In genomic region chr2:19504400-19505198, GRCh38 we compare ENCODE assay signal across 1 cellular context.
TF ChIP-seq lines count a peak whose summit lies in the region.

No MANE protein-coding gene starts in this region.

TF ChIP-seq in HepG2, 621 proteins besides CTCF, POLR2A, EP300 and RAD21 (continued from another document and continues in another):
- peak; percentile 58; the same call in 1 of the 2 replicates for TF ChIP-seq ZNF34 (CRISPR knock-in tag; IDR thresholded peaks at IDR 0.05; ENCODE audit: borderline replicate concordance)
- TF ChIP-seq TEF (CRISPR knock-in tag; IDR thresholded peaks at IDR 0.05): no peak
- TF ChIP-seq MBNL3 (CRISPR knock-in tag; conservative IDR thresholded peaks at IDR 0.05): no peak
- TF ChIP-seq TMF1 (CRISPR knock-in tag; IDR thresholded peaks at IDR 0.05; ENCODE audit: low read depth): no peak
- TF ChIP-seq RFX5 (IDR thresholded peaks at IDR 0.05; ENCODE audit: low read depth, low read length): no peak
- no peak for TF ChIP-seq ZNF253 (CRISPR knock-in tag; IDR thresholded peaks at IDR 0.05; ENCODE audit: borderline replicate concordance)
- TF ChIP-seq CEBPG (CRISPR knock-in tag; IDR thresholded peaks at IDR 0.05): peak; percentile 8; the same call in 1 of the 2 replicates
- no peak for TF ChIP-seq RBM39 (IDR thresholded peaks at IDR 0.05; ENCODE audit: low read depth, low read length, poor library complexity, severe bottlenecking)
- peak; percentile 98 for TF ChIP-seq HNF1B (CRISPR knock-in tag; IDR thresholded peaks at IDR 0.05)
- TF ChIP-seq NR2F1 (CRISPR knock-in tag; IDR thresholded peaks at IDR 0.05): peak; percentile 40 to 52; a peak in 2 of 4 replicates
- no peak for TF ChIP-seq ZNF17 (CRISPR knock-in tag; IDR thresholded peaks at IDR 0.05)
- no peak for TF ChIP-seq ZFYVE20 (CRISPR knock-in tag; IDR thresholded peaks at IDR 0.05; ENCODE audit: borderline replicate concordance, low read depth)
- TF ChIP-seq ZNF547 (CRISPR knock-in tag; IDR thresholded peaks at IDR 0.05): no peak
- no peak for TF ChIP-seq CHD2 (IDR thresholded peaks at IDR 0.05; ENCODE audit: low read depth, low read length)
- TF ChIP-seq NR3C1 (CRISPR knock-in tag; IDR thresholded peaks at IDR 0.05): no peak
- TF ChIP-seq ZNF703 (CRISPR knock-in tag; IDR thresholded peaks at IDR 0.05; ENCODE audit: borderline replicate concordance): no peak
- TF ChIP-seq RFXAP (CRISPR knock-in tag; IDR thresholded peaks at IDR 0.05; ENCODE audit: borderline replicate concordance): no peak
- no peak for TF ChIP-seq CC2D1A (CRISPR knock-in tag; IDR thresholded peaks at IDR 0.05)
- no peak for TF ChIP-seq KLF6 (CRISPR knock-in tag; IDR thresholded peaks at IDR 0.05)
- TF ChIP-seq ZNF569 (CRISPR knock-in tag; IDR thresholded peaks at IDR 0.05; ENCODE audit: borderline replicate concordance): no peak
- TF ChIP-seq CENPT (CRISPR knock-in tag; IDR thresholded peaks at IDR 0.05; ENCODE audit: low read depth): no peak
- peak; percentile 63; the same call in 1 of the 2 replicates for TF ChIP-seq POGK (CRISPR knock-in tag; conservative IDR thresholded peaks at IDR 0.05)
- no peak for TF ChIP-seq ZNF407 (CRISPR knock-in tag; IDR thresholded peaks at IDR 0.05; ENCODE audit: not compliant biosample characterization)
- peak; percentile 46; the same call in 1 of the 2 replicates for TF ChIP-seq TBX3 (IDR thresholded peaks at IDR 0.05; ENCODE audit: borderline replicate concordance)
- no peak; the same call in 1 of the 2 replicates for TF ChIP-seq TFE3 (CRISPR knock-in tag; IDR thresholded peaks at IDR 0.05)
- no peak for TF ChIP-seq ATAD3A (CRISPR knock-in tag; IDR thresholded peaks at IDR 0.05)
- no peak for TF ChIP-seq MYNN (CRISPR knock-in tag; IDR thresholded peaks at IDR 0.05; ENCODE audit: low read depth)
- no peak for TF ChIP-seq ZNF724P (CRISPR knock-in tag; IDR thresholded peaks at IDR 0.05; ENCODE audit: borderline replicate concordance)
- TF ChIP-seq ATRX (CRISPR knock-in tag; IDR thresholded peaks at IDR 0.05; ENCODE audit: borderline replicate concordance): no peak
- TF ChIP-seq HIVEP1 (CRISPR knock-in tag; IDR thresholded peaks at IDR 0.05): no peak
- TF ChIP-seq ZNF629 (CRISPR knock-in tag; conservative IDR thresholded peaks at IDR 0.05): no peak
- TF ChIP-seq PTBP1 (IDR thresholded peaks at IDR 0.05; ENCODE audit: low read depth, low read length, poor library complexity, severe bottlenecking): no peak
- TF ChIP-seq ZBTB49 (CRISPR knock-in tag; IDR thresholded peaks at IDR 0.05; ENCODE audit: borderline replicate concordance): no peak
- TF ChIP-seq HIC2 (CRISPR knock-in tag; IDR thresholded peaks at IDR 0.05; ENCODE audit: low read depth): no peak
- peak; percentile 77 for TF ChIP-seq GATAD2A (CRISPR knock-in tag; IDR thresholded peaks at IDR 0.05)
- TF ChIP-seq SRF (IDR thresholded peaks at IDR 0.05; ENCODE audit: low read depth, low read length): no peak
- peak; percentile 79 for TF ChIP-seq TARDBP (CRISPR knock-in tag; IDR thresholded peaks at IDR 0.05)
- peak; percentile 61; the same call in 1 of the 2 replicates for TF ChIP-seq MXD4 (CRISPR knock-in tag; IDR thresholded peaks at IDR 0.05)
- no peak; the same call in 1 of the 2 replicates for TF ChIP-seq FOXJ3 (CRISPR knock-in tag; IDR thresholded peaks at IDR 0.05; ENCODE audit: borderline replicate concordance)
- TF ChIP-seq FOXP1 (IDR thresholded peaks at IDR 0.05): no peak
- TF ChIP-seq FOXP1 (CRISPR knock-in tag; IDR thresholded peaks at IDR 0.05): peak; percentile 48; the same call in 1 of the 2 replicates
- no peak for TF ChIP-seq NFRKB (IDR thresholded peaks at IDR 0.05)
- TF ChIP-seq ZNF235 (CRISPR knock-in tag; IDR thresholded peaks at IDR 0.05; ENCODE audit: borderline replicate concordance): no peak
- no peak for TF ChIP-seq JARID2 (CRISPR knock-in tag; IDR thresholded peaks at IDR 0.05; ENCODE audit: insufficient replicate concordance)
- TF ChIP-seq ZNF354B (CRISPR knock-in tag; IDR thresholded peaks at IDR 0.05): peak; percentile 83; the same call in 1 of the 2 replicates
- no peak for TF ChIP-seq ZSCAN29 (CRISPR knock-in tag; conservative IDR thresholded peaks at IDR 0.05)
- TF ChIP-seq U2AF2 (IDR thresholded peaks at IDR 0.05; ENCODE audit: low read depth, low read length): no peak
- TF ChIP-seq ZNF567 (CRISPR knock-in tag; IDR thresholded peaks at IDR 0.05; ENCODE audit: borderline replicate concordance): no peak
- peak; percentile 57 for TF ChIP-seq RXRB (CRISPR knock-in tag; IDR thresholded peaks at IDR 0.05; ENCODE audit: borderline replicate concordance)
- TF ChIP-seq FOXO1 (CRISPR knock-in tag; IDR thresholded peaks at IDR 0.05): peak; percentile 41; the same call in 1 of the 2 replicates
- no peak for TF ChIP-seq ZNF225 (CRISPR knock-in tag; IDR thresholded peaks at IDR 0.05)
- TF ChIP-seq RAD51 (IDR thresholded peaks at IDR 0.05; ENCODE audit: borderline replicate concordance): no peak
